Comparison of ENCODE assay signal across 18 cellular contexts in the genomic region with DNA sequence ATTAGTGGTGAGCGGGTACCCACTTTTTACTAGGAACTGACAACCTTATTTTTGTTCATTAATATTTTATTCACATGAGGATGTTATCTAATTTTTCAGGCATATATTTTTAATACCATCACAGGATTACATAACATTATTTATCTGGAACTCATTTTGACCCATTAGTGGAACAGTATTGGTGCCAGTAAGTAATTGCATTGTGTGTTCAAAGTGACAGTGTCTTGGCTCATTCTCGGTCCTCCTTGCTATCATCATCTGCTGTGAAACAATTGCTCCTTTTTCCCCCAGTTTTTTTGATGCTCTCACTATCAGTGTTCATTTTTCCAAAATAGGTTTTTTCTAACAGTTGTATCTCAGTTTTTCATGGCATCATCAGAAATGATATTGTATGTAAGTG. TPM values are rescaled to one million over a fixed set of nuclear protein-coding genes. Genes with fewer than 3 reads are reported as not detected.
DNase-seq lines count a peak whose midpoint lies in the region; ATAC-seq and TF ChIP-seq lines count a peak whose summit lies in the region.
"Had no signal": no experiment of that assay in that cellular context is flagged by ENCODE, and none has a peak within 500 bp of the region (broad histone marks: within the 10 kb centered on the region; RNA-seq: fewer than 3 reads in every experiment).

No MANE protein-coding gene starts in this region.

- ATAC-seq in psoas muscle, result no peak
- ATAC-seq: heart left ventricle had no signal

- H3K4me1 ChIP-seq in ACC112 (ENCODE audit: control insufficient read depth, insufficient read depth, low read length, unreplicated experiment), result peaks cover 23% of the 10 kb centered on the region
- peaks cover 35% of the 10 kb centered on the region for H3K4me1 ChIP-seq in Caco-2
- peaks cover 22 to 28% of the 10 kb centered on the region in 2 donors for H3K4me1 ChIP-seq in mucosa of rectum (ENCODE audit: control insufficient read depth in 2 of 2, insufficient read depth in 2 of 2, low read length in 2 of 2)
- peaks cover 18% of the 10 kb centered on the region for H3K4me1 ChIP-seq in psoas muscle

- peaks cover 30% of the 10 kb centered on the region for H3K79me2 ChIP-seq in ACC112 (ENCODE audit: control insufficient read depth, insufficient read depth, low read length, unreplicated experiment)

- H3K9ac ChIP-seq in mucosa of rectum (ENCODE audit: low read depth in 1 of 2, low read length in 2 of 2), result no peak overlapping the region
- H3K9ac ChIP-seq: BLaER1 had no signal

- POLR2A ChIA-PET in Caco-2 (lab: Charles Lee) (no interaction called here), HEK293T (lab: Yijun Ruan, JAX) (no interaction called here)

- intact Hi-C loops in Caco-2 (cut with micrococcal nuclease; ENCODE audit: unreplicated experiment) (no loop called here), psoas muscle (cut with DNase I) (no loop called here)
- intact Hi-C loops in activated T-helper 1 cell treated with anti-CD3 and anti-CD28 coated beads, Interleukin-12 subunit alpha, Interleukin-12 subunit beta, Interleukin-2, Interleukin-4 antibody, amounts not matched to agents 30 ng/mL and 10 ng/mL and 1 ng/mL, durations not matched to agents 14 hours and 24 hours and 36 hours (cut with micrococcal nuclease), result no loop called here

- H3K27me3 Mint-ChIP-seq in Caco-2 (ENCODE audit: insufficient read depth, unreplicated experiment), result no peaks in the 10 kb centered on the region
- no peaks in the 10 kb centered on the region for H3K27me3 Mint-ChIP-seq in activated T-helper 1 cell treated with anti-CD3 and anti-CD28 coated beads, Interleukin-12 subunit alpha, Interleukin-12 subunit beta, Interleukin-2, Interleukin-4 antibody, amounts not matched to agents 30 ng/mL and 10 ng/mL and 1 ng/mL, durations not matched to agents 14 hours and 24 hours and 36 hours (ENCODE audit: insufficient read depth)

- H3K9me3 ChIP-seq in Caco-2 (no peaks in the 10 kb centered on the region), mucosa of rectum (ENCODE audit: control insufficient read depth in 2 of 2, low read length in 2 of 2) (no peaks in the 10 kb centered on the region), psoas muscle (no peaks in the 10 kb centered on the region)
- H3K9me3 ChIP-seq: BLaER1, heart left ventricle, spleen, tibial artery had no signal

- peak overlapping the region; percentile 51 for H3K27ac ChIP-seq in ACC112 (ENCODE audit: low read depth, low read length)
- peak overlapping the region; percentile 46 to 50 for H3K27ac ChIP-seq in mucosa of rectum (ENCODE audit: low read depth in 2 of 2, low read length in 2 of 2)
- no peak overlapping the region for H3K27ac ChIP-seq in psoas muscle
- H3K27ac ChIP-seq: BLaER1, tibial artery had no signal

- CTCF ChIA-PET in Caco-2 (lab: Charles Lee), result no interaction called here
- CTCF ChIA-PET in HEK293T (lab: Yijun Ruan, JAX), result no interaction called here

- H3K27me3 ChIP-seq in ACC112 (ENCODE audit: insufficient read depth, low read length) (no peaks in the 10 kb centered on the region), Caco-2 (replicated peaks; ENCODE audit: control insufficient read depth, insufficient read depth, low read length) (no peaks in the 10 kb centered on the region), mucosa of rectum (ENCODE audit: control insufficient read depth in 2 of 2, insufficient read depth in 2 of 2, low read length in 2 of 2) (no peaks in the 10 kb centered on the region), psoas muscle (ENCODE audit: insufficient read depth in 3 of 3, low read length in 2 of 3) (no peaks in the 10 kb centered on the region)
- H3K27me3 ChIP-seq: BLaER1, heart left ventricle, spleen, tibial artery had no signal

- H3K4me3 Mint-ChIP-seq in Caco-2 (ENCODE audit: unreplicated experiment), result peak overlapping the region; percentile 59
- H3K4me3 Mint-ChIP-seq in activated T-helper 1 cell treated with anti-CD3 and anti-CD28 coated beads, Interleukin-12 subunit alpha, Interleukin-12 subunit beta, Interleukin-2, Interleukin-4 antibody, amounts not matched to agents 30 ng/mL and 10 ng/mL and 1 ng/mL, durations not matched to agents 14 hours and 24 hours and 36 hours, result peak overlapping the region; percentile 29

- H3K9me3 Mint-ChIP-seq in Caco-2 (ENCODE audit: unreplicated experiment), result no peaks in the 10 kb centered on the region
- H3K9me3 Mint-ChIP-seq in activated T-helper 1 cell treated with anti-CD3 and anti-CD28 coated beads, Interleukin-12 subunit alpha, Interleukin-12 subunit beta, Interleukin-2, Interleukin-4 antibody, amounts not matched to agents 30 ng/mL and 10 ng/mL and 1 ng/mL, durations not matched to agents 14 hours and 24 hours and 36 hours, result no peaks in the 10 kb centered on the region

- H3K36me3 Mint-ChIP-seq in Caco-2 (ENCODE audit: insufficient read depth, unreplicated experiment), result peaks cover 44% of the 10 kb centered on the region
- H3K36me3 Mint-ChIP-seq in activated T-helper 1 cell treated with anti-CD3 and anti-CD28 coated beads, Interleukin-12 subunit alpha, Interleukin-12 subunit beta, Interleukin-2, Interleukin-4 antibody, amounts not matched to agents 30 ng/mL and 10 ng/mL and 1 ng/mL, durations not matched to agents 14 hours and 24 hours and 36 hours (ENCODE audit: low read depth), result peaks cover 21% of the 10 kb centered on the region

- H3K27ac Mint-ChIP-seq in Caco-2 (ENCODE audit: unreplicated experiment), result peak overlapping the region; percentile 79
- H3K27ac Mint-ChIP-seq in activated T-helper 1 cell treated with anti-CD3 and anti-CD28 coated beads, Interleukin-12 subunit alpha, Interleukin-12 subunit beta, Interleukin-2, Interleukin-4 antibody, amounts not matched to agents 30 ng/mL and 10 ng/mL and 1 ng/mL, durations not matched to agents 14 hours and 24 hours and 36 hours, result no peak overlapping the region

- no peak overlapping the region for H2AFZ ChIP-seq in ACC112 (ENCODE audit: low read length, unreplicated experiment)

- BruUV-seq in Caco-2 (replicated peaks; lab: Mats Ljungman, UMichigan), result no TSS peak

- H3K4me3 ChIP-seq in ACC112 (ENCODE audit: low read depth, low read length) (no peak overlapping the region), Caco-2 (ENCODE audit: low read depth, low read length) (no peak overlapping the region), mucosa of rectum (ENCODE audit: low read length in 2 of 2) (no peak overlapping the region), psoas muscle (no peak overlapping the region)
- H3K4me3 ChIP-seq: BLaER1, heart left ventricle, spleen, tibial artery had no signal

- DNase-seq in Caco-2, result no peak
- no peak for DNase-seq in activated T-helper 1 cell treated with anti-CD3 and anti-CD28 coated beads, Interleukin-12 subunit alpha, Interleukin-12 subunit beta, Interleukin-2, Interleukin-4 antibody, amounts not matched to agents 30 ng/mL and 10 ng/mL and 1 ng/mL, durations not matched to agents 14 hours and 24 hours and 36 hours (ENCODE audit: low spot score)
- no peak for DNase-seq in psoas muscle
- DNase-seq in HEK293T (ENCODE audit: extremely low spot score), result no peak
- DNase-seq in NCI-H524 (lab: John Stamatoyannopoulos, UW), result no peak
- DNase-seq: activated CD4-positive, CD25-positive, alpha-beta regulatory T cell; activated CD8-positive, alpha-beta memory T cell treated with anti-CD3 and anti-CD28 coated beads, Interleukin-2, amount 50 U/mL, for 48 hours; amniotic stem cell; central memory CD4-positive, alpha-beta T cell; effector memory CD4-positive, alpha-beta T cell; heart left ventricle; mammary epithelial cell; NCI-H1436 treated with DMSO at 0.1 percent for 48 hours; spleen; tibial artery had no signal

- H3K36me3 ChIP-seq in ACC112 (ENCODE audit: insufficient read depth, low read length), result peaks cover 12% of the 10 kb centered on the region; the same call in 1 of the 2 replicates
- H3K36me3 ChIP-seq in Caco-2 (ENCODE audit: control insufficient read depth, insufficient read depth, low read length), result peaks cover 4% of the 10 kb centered on the region
- peaks cover 11 to 22% of the 10 kb centered on the region in 2 donors for H3K36me3 ChIP-seq in mucosa of rectum (ENCODE audit: control insufficient read depth in 2 of 2, insufficient read depth in 2 of 2, low read length in 2 of 2)
- H3K36me3 ChIP-seq in psoas muscle (ENCODE audit: insufficient read depth in 1 of 2, low read depth in 1 of 2), result peaks cover 3 to 56% of the 10 kb centered on the region in 2 donors

- H3K4me1 Mint-ChIP-seq in Caco-2 (ENCODE audit: low read depth, unreplicated experiment), result peaks cover 23% of the 10 kb centered on the region
- H3K4me1 Mint-ChIP-seq in activated T-helper 1 cell treated with anti-CD3 and anti-CD28 coated beads, Interleukin-12 subunit alpha, Interleukin-12 subunit beta, Interleukin-2, Interleukin-4 antibody, amounts not matched to agents 30 ng/mL and 10 ng/mL and 1 ng/mL, durations not matched to agents 14 hours and 24 hours and 36 hours (ENCODE audit: low read depth), result peaks cover 19% of the 10 kb centered on the region

- TF ChIP-seq CTCF in Caco-2 (IDR thresholded peaks at IDR 0.05; ENCODE audit: insufficient read depth in 1 of 2, low read depth in 1 of 2, low read length in 1 of 2, severe bottlenecking in 1 of 2, unreplicated experiment in 1 of 2) (no peak), psoas muscle (IDR thresholded peaks at IDR 0.05) (no peak)

- WGBS in psoas muscle, 3 donors, result 67 to 79% (median 77%) methylated on average over 2 of the region's 2 CpGs

TF ChIP-seq in HEK293T, 16 proteins besides CTCF, POLR2A, EP300 and RAD21:
- TF ChIP-seq NFRKB (IDR thresholded peaks at IDR 0.05) (no peak), ELF4 (IDR thresholded peaks at IDR 0.05) (no peak), L3MBTL2 (conservative IDR thresholded peaks at IDR 0.05) (no peak)

RNA-seq across cellular contexts. Expression of a gene that starts 4.0 kb away (rescaled TPM):
- total RNA-seq in Caco-2 (2022) (51.6 and 54.6 TPM in 2 replicates), psoas muscle (10 to 100 TPM; 38.2 to 56.2 (median 50.0) TPM)
- total RNA-seq in activated T-helper 1 cell treated with anti-CD3 and anti-CD28 coated beads, Interleukin-12 subunit alpha, Interleukin-12 subunit beta, Interleukin-2, Interleukin-4 antibody, amounts not matched to agents 30 ng/mL and 10 ng/mL and 1 ng/mL, durations not matched to agents 14 hours and 24 hours and 36 hours, result 40.3 and 41.2 TPM in 2 replicates
- 10 to 100 TPM; 23.6 to 46.6 (median 33.2) TPM for polyA plus RNA-seq in psoas muscle
